ENCODE assay signal across 8 cellular contexts in the genomic region with DNA sequence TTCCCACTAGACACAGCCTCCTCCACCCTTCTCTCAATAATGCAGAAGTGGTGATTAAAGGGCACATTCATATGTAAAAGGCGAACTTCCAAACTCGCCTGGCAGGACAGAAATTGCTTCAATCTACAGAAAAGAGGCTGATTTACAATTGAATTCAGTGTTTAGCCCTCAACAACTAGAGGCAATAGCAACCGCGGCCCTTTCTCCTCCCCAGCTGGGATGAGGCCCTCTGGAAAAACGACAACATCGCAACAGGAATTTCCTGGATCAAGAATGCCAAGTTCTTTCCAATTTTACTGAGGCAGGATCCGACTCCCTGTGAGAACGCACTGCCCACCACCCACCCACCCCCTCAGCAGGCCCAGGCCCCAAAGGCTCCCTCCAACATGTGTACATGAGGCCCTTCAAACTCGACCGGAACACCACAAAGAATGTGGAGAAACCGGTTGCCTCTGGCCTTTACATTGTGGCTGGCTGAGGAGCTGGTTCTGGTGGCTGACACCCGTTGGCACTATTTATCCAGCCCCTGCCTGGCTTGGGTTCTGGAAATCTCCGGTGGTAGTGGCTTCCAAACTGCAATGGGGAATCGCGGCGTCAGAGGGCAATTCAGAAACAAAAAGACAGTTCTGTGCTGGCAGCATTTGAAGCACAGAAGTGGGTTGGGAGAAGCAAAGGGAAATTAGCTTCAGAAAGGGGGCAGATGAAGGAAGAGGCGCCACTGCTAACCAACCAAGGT. TPM values are rescaled to one million over a fixed set of nuclear protein-coding genes. Genes with fewer than 3 reads are reported as not detected.
DNase-seq lines count a peak whose midpoint lies in the region; ATAC-seq, FAIRE-seq and TF ChIP-seq lines count a peak whose summit lies in the region.

No MANE protein-coding gene starts in this region.

- H3K9me3 Mint-ChIP-seq in activated T-helper 1 cell treated with anti-CD3 and anti-CD28 coated beads, Interleukin-12 subunit alpha, Interleukin-12 subunit beta, Interleukin-2, Interleukin-4 antibody, amounts not matched to agents 30 ng/mL and 10 ng/mL and 1 ng/mL, durations not matched to agents 14 hours and 24 hours and 36 hours = no peaks in the 10 kb centered on the region

- POLR2A ChIA-PET in A549 (lab: Yijun Ruan, JAX) (interaction anchor here (0.5 kb wide), 1 partner anchor 70 kb away, joined by 3 read pairs; no protein-coding TSS in a partner anchor), HEK293 (lab: Yijun Ruan, JAX) (interaction anchor here (0.5 to 0.7 kb wide), 2 partner anchors 8 to 961 kb away, joined by 3 read pairs; no protein-coding TSS in a partner anchor)

- intact Hi-C loops in activated T-helper 1 cell treated with anti-CD3 and anti-CD28 coated beads, Interleukin-12 subunit alpha, Interleukin-12 subunit beta, Interleukin-2, Interleukin-4 antibody, amounts not matched to agents 30 ng/mL and 10 ng/mL and 1 ng/mL, durations not matched to agents 14 hours and 24 hours and 36 hours (cut with micrococcal nuclease) = no loop called here

- H3K4me3 ChIP-seq in A549 = no peak overlapping the region
- no peak overlapping the region for H3K4me3 ChIP-seq in HEK293 (ENCODE audit: low read depth, low read length)
- H3K4me3 ChIP-seq in neutrophil (ENCODE audit: low read depth in 1 of 2, low read length in 1 of 2) = peak overlapping the region; percentile 46 to 49

- H3K36me3 ChIP-seq in HEK293 (ENCODE audit: control insufficient read depth in 2 of 2, insufficient read depth in 1 of 2, low read length in 2 of 2) = peaks cover 0 to 4% of the 10 kb centered on the region in 2 experiments; a peak in 2 of 3 replicates
- no peaks in the 10 kb centered on the region for H3K36me3 ChIP-seq in neutrophil

- H3K27me3 Mint-ChIP-seq in activated T-helper 1 cell treated with anti-CD3 and anti-CD28 coated beads, Interleukin-12 subunit alpha, Interleukin-12 subunit beta, Interleukin-2, Interleukin-4 antibody, amounts not matched to agents 30 ng/mL and 10 ng/mL and 1 ng/mL, durations not matched to agents 14 hours and 24 hours and 36 hours (ENCODE audit: insufficient read depth) = no peaks in the 10 kb centered on the region

- H3K4me1 ChIP-seq in A549 (peaks cover 96% of the 10 kb centered on the region), HEK293 (ENCODE audit: control insufficient read depth, insufficient read depth, low read length) (peaks cover 26% of the 10 kb centered on the region), neutrophil (ENCODE audit: control insufficient read depth in 1 of 2, insufficient read depth in 1 of 2, low read depth in 1 of 2, low read length in 1 of 2) (peaks cover 72 to 77% of the 10 kb centered on the region in 2 experiments)

- TF ChIP-seq CTCF in A549 (IDR thresholded peaks at IDR 0.05) = no peak
- no peak for TF ChIP-seq CTCF in HEK293 (tag by site-specific recombination; IDR thresholded peaks at IDR 0.05)
- TF ChIP-seq CTCF in neutrophil (IDR thresholded peaks at IDR 0.05) = no peak

- H3K4me2 ChIP-seq in A549 = peak overlapping the region; percentile 63; the same call in 2 of the 3 replicates

- FAIRE-seq in A549 (lab: Jason Lieb, UNC) = no peak

- H3K27me3 ChIP-seq in neutrophil = no peaks in the 10 kb centered on the region

- DNase-seq in A549 (ENCODE audit: low read depth in 1 of 2, low spot score in 1 of 2) (no peak), foreskin melanocyte (peak; percentile 82), GM19238 (ENCODE audit: insufficient read length, low spot score) (no peak), H4 (ENCODE audit: low spot score) (no peak)
- no peak for DNase-seq in activated T-helper 1 cell treated with anti-CD3 and anti-CD28 coated beads, Interleukin-12 subunit alpha, Interleukin-12 subunit beta, Interleukin-2, Interleukin-4 antibody, amounts not matched to agents 30 ng/mL and 10 ng/mL and 1 ng/mL, durations not matched to agents 14 hours and 24 hours and 36 hours (ENCODE audit: low spot score)

- 83% methylated on average over 15 of the region's 17 CpGs for WGBS in A549 (ENCODE audit: missing lambda C conversion rate)

- no peak for TF ChIP-seq RAD21 in A549 (conservative IDR thresholded peaks at IDR 0.05 in 1 of 2, IDR thresholded peaks at IDR 0.05 in 1 of 2)

- H3K9me3 ChIP-seq in A549 (peaks cover 8% of the 10 kb centered on the region), HEK293 (ENCODE audit: control insufficient read depth, insufficient read depth, low read depth, low read length) (no peaks in the 10 kb centered on the region), neutrophil (no peaks in the 10 kb centered on the region)

- ATAC-seq in A549 = no peak
- no peak for ATAC-seq in GM18520 (IDR thresholded peaks at IDR 0.05; ENCODE audit: unreplicated experiment)

- H3K4me1 Mint-ChIP-seq in activated T-helper 1 cell treated with anti-CD3 and anti-CD28 coated beads, Interleukin-12 subunit alpha, Interleukin-12 subunit beta, Interleukin-2, Interleukin-4 antibody, amounts not matched to agents 30 ng/mL and 10 ng/mL and 1 ng/mL, durations not matched to agents 14 hours and 24 hours and 36 hours (ENCODE audit: low read depth) = peaks cover 60% of the 10 kb centered on the region

- peaks cover 19% of the 10 kb centered on the region for H3K36me3 Mint-ChIP-seq in activated T-helper 1 cell treated with anti-CD3 and anti-CD28 coated beads, Interleukin-12 subunit alpha, Interleukin-12 subunit beta, Interleukin-2, Interleukin-4 antibody, amounts not matched to agents 30 ng/mL and 10 ng/mL and 1 ng/mL, durations not matched to agents 14 hours and 24 hours and 36 hours (ENCODE audit: low read depth)

- peak overlapping the region; percentile 92 for H3K27ac Mint-ChIP-seq in activated T-helper 1 cell treated with anti-CD3 and anti-CD28 coated beads, Interleukin-12 subunit alpha, Interleukin-12 subunit beta, Interleukin-2, Interleukin-4 antibody, amounts not matched to agents 30 ng/mL and 10 ng/mL and 1 ng/mL, durations not matched to agents 14 hours and 24 hours and 36 hours

- CTCF ChIA-PET in A549 (lab: Yijun Ruan, JAX) (interaction anchor here (0.7 to 7.4 kb wide), 4 partner anchors 12 to 1528 kb away, joined by 3 to 63 read pairs (median 3); no protein-coding TSS in a partner anchor), HEK293 (lab: Yijun Ruan, JAX) (interaction anchor here (0.5 kb wide), 1 partner anchor 1728 kb away, joined by 4 read pairs; no protein-coding TSS in a partner anchor)

- TF ChIP-seq POLR2A in A549 (IDR thresholded peaks at IDR 0.05; ENCODE audit: low read length) = no peak

- TF ChIP-seq EP300 in A549 (IDR thresholded peaks at IDR 0.05) = no peak

- no peak overlapping the region for H3K4me3 Mint-ChIP-seq in activated T-helper 1 cell treated with anti-CD3 and anti-CD28 coated beads, Interleukin-12 subunit alpha, Interleukin-12 subunit beta, Interleukin-2, Interleukin-4 antibody, amounts not matched to agents 30 ng/mL and 10 ng/mL and 1 ng/mL, durations not matched to agents 14 hours and 24 hours and 36 hours

- H3K27ac ChIP-seq in A549 (peak overlapping the region; percentile 94 to 97), HEK293 (ENCODE audit: extremely low read depth, low read depth, low read length) (peak overlapping the region; percentile 25; the same call in 1 of the 2 replicates), neutrophil (peak overlapping the region; percentile 86)

TF ChIP-seq in A549, 52 proteins besides CTCF, POLR2A, EP300 and RAD21:
- TF ChIP-seq FOSB (CRISPR knock-in tag; IDR thresholded peaks at IDR 0.05) = peak; percentile 40; the same call in 1 of the 2 replicates
- no peak for TF ChIP-seq ZSCAN20 (CRISPR knock-in tag; IDR thresholded peaks at IDR 0.05)

TF ChIP-seq in HEK293, 187 proteins besides CTCF, POLR2A, EP300 and RAD21:
- no peak for TF ChIP-seq ZNF510 (tag by site-specific recombination; IDR thresholded peaks at IDR 0.05; ENCODE audit: insufficient replicate concordance)
- no peak for TF ChIP-seq FEZF1 (tag by site-specific recombination; IDR thresholded peaks at IDR 0.05)
- TF ChIP-seq, protein P1, sequence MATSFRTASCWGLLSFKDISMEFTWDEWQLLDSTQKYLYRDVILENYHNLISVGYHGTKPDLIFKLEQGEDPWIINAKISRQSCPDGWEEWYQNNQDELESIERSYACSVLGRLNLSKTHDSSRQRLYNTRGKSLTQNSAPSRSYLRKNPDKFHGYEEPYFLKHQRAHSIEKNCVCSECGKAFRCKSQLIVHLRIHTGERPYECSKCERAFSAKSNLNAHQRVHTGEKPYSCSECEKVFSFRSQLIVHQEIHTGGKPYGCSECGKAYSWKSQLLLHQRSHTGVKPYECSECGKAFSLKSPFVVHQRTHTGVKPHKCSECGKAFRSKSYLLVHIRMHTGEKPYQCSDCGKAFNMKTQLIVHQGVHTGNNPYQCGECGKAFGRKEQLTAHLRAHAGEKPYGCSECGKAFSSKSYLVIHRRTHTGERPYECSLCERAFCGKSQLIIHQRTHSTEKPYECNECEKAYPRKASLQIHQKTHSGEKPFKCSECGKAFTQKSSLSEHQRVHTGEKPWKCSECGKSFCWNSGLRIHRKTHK (tag by site-specific recombination; IDR thresholded peaks at IDR 0.05) = no peak
- TF ChIP-seq ZNF121 (tag by site-specific recombination; IDR thresholded peaks at IDR 0.05) = no peak
- 0 out of 2 replicates have a peak, but pooled peaks have one; percentile 5 for TF ChIP-seq EGR2 (tag by site-specific recombination; IDR thresholded peaks at IDR 0.05; ENCODE audit: low read depth)
- TF ChIP-seq IKZF3 (tag by site-specific recombination; IDR thresholded peaks at IDR 0.05) = no peak
- TF ChIP-seq ZFHX2 (tag by site-specific recombination; conservative IDR thresholded peaks at IDR 0.05) = peak; percentile 43; the same call in 1 of the 2 replicates
- no peak for TF ChIP-seq ZNF221 (tag by site-specific recombination; IDR thresholded peaks at IDR 0.05; ENCODE audit: borderline replicate concordance)
- TF ChIP-seq KLF1 (tag by site-specific recombination; IDR thresholded peaks at IDR 0.05) = no peak
- no peak for TF ChIP-seq GLIS1 (tag by site-specific recombination; IDR thresholded peaks at IDR 0.05)
- TF ChIP-seq ZNF37A (tag by site-specific recombination; IDR thresholded peaks at IDR 0.05) = no peak

RNA-seq across cellular contexts. Expression of gene ZMYND8, which starts 36.8 kb away (rescaled TPM):
- 23.6 and 24.9 TPM in 2 replicates for polyA plus RNA-seq in A549 (2011; rRNA removed)
- polyA plus RNA-seq in A549 (2012; cell fraction: cytosol; rRNA removed) = 10.9 TPM in 2 replicates
- polyA plus RNA-seq in A549 (2012; cell fraction: nucleus; rRNA removed) = 19.5 and 21.4 TPM in 2 replicates
- 10.2 to 11.2 TPM (median 10.4 TPM) in 3 replicates for polyA plus RNA-seq in A549 (2017; fragmentation: RNase III; extraction: RNeasy Plus Mini Kit Qiagen cat#74134 plus additional on column Dnase treatment)
- 22.2 and 24.4 TPM in 2 replicates for polyA minus RNA-seq in A549 (2011; rRNA and poly(A)+ RNA removed)
- total RNA-seq in activated T-helper 1 cell treated with anti-CD3 and anti-CD28 coated beads, Interleukin-12 subunit alpha, Interleukin-12 subunit beta, Interleukin-2, Interleukin-4 antibody, amounts not matched to agents 30 ng/mL and 10 ng/mL and 1 ng/mL, durations not matched to agents 14 hours and 24 hours and 36 hours = 42.6 and 43.3 TPM in 2 replicates
- 9.0 and 11.7 TPM in 2 replicates for total RNA-seq in H4 (2014; rRNA removed; shearing (Covaris generic))

Comparison
In these comparisons a context has a peak if more than half of its experiments do, and no peak if none do; other contexts are left out.
1. H3K27ac ChIP-seq: peak in every context shown above with its lines; median percentile 96 in A549; 86 in neutrophil; 25 in HEK293.
2. H3K4me3 ChIP-seq: peak in neutrophil (2 of 2); none in A549 (single experiment) and HEK293 (single experiment).